ENCODE assay signal across 1 cellular context in the genomic region with DNA sequence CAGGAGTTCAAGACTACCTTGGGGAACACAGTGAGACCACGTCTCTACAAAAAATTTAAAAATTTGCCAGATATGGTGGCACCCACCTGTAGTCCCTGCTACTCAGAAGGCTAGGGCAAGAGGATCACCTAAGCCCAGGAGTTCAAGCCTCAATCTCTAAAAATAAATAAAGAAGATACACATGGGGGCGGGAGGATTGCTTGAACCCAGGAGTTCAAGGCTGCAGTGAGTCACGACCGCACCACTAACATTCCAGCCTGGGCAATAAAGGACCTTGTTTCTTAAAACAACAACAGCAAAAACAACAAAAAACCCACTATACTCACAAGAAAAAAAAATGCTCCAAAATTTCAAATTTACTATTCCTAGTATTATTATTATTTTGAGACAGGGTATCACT.
TF ChIP-seq lines count a peak whose summit lies in the region.

No MANE protein-coding gene starts in this region.

TF ChIP-seq in HepG2, 621 proteins besides CTCF, POLR2A, EP300 and RAD21 (continued from another document):
- no peak for TF ChIP-seq ZNF256 (CRISPR knock-in tag; conservative IDR thresholded peaks at IDR 0.05)
- TF ChIP-seq KLF12 (CRISPR knock-in tag; IDR thresholded peaks at IDR 0.05; ENCODE audit: borderline replicate concordance) = no peak
- no peak for TF ChIP-seq ZNF607 (CRISPR knock-in tag; IDR thresholded peaks at IDR 0.05; ENCODE audit: borderline replicate concordance)
- TF ChIP-seq RARA (CRISPR knock-in tag; IDR thresholded peaks at IDR 0.05) = peak; percentile 88
- TF ChIP-seq, protein P1, sequence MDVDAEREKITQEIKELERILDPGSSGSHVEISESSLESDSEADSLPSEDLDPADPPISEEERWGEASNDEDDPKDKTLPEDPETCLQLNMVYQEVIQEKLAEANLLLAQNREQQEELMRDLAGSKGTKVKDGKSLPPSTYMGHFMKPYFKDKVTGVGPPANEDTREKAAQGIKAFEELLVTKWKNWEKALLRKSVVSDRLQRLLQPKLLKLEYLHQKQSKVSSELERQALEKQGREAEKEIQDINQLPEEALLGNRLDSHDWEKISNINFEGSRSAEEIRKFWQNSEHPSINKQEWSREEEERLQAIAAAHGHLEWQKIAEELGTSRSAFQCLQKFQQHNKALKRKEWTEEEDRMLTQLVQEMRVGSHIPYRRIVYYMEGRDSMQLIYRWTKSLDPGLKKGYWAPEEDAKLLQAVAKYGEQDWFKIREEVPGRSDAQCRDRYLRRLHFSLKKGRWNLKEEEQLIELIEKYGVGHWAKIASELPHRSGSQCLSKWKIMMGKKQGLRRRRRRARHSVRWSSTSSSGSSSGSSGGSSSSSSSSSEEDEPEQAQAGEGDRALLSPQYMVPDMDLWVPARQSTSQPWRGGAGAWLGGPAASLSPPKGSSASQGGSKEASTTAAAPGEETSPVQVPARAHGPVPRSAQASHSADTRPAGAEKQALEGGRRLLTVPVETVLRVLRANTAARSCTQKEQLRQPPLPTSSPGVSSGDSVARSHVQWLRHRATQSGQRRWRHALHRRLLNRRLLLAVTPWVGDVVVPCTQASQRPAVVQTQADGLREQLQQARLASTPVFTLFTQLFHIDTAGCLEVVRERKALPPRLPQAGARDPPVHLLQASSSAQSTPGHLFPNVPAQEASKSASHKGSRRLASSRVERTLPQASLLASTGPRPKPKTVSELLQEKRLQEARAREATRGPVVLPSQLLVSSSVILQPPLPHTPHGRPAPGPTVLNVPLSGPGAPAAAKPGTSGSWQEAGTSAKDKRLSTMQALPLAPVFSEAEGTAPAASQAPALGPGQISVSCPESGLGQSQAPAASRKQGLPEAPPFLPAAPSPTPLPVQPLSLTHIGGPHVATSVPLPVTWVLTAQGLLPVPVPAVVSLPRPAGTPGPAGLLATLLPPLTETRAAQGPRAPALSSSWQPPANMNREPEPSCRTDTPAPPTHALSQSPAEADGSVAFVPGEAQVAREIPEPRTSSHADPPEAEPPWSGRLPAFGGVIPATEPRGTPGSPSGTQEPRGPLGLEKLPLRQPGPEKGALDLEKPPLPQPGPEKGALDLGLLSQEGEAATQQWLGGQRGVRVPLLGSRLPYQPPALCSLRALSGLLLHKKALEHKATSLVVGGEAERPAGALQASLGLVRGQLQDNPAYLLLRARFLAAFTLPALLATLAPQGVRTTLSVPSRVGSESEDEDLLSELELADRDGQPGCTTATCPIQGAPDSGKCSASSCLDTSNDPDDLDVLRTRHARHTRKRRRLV (CRISPR knock-in tag; IDR thresholded peaks at IDR 0.05) = no peak
- peak; percentile 57; the same call in 1 of the 2 replicates for TF ChIP-seq ZNF460 (CRISPR knock-in tag; IDR thresholded peaks at IDR 0.05; ENCODE audit: borderline replicate concordance)
- no peak for TF ChIP-seq ARID4A (CRISPR knock-in tag; IDR thresholded peaks at IDR 0.05; ENCODE audit: borderline replicate concordance)
- TF ChIP-seq TOPORS (CRISPR knock-in tag; IDR thresholded peaks at IDR 0.05) = no peak
- TF ChIP-seq NR2F6 (IDR thresholded peaks at IDR 0.05) = peak; percentile 73
- peak; percentile 78; the same call in 1 of the 2 replicates for TF ChIP-seq NR2F6 (CRISPR knock-in tag; IDR thresholded peaks at IDR 0.05)
- TF ChIP-seq, protein P2, sequence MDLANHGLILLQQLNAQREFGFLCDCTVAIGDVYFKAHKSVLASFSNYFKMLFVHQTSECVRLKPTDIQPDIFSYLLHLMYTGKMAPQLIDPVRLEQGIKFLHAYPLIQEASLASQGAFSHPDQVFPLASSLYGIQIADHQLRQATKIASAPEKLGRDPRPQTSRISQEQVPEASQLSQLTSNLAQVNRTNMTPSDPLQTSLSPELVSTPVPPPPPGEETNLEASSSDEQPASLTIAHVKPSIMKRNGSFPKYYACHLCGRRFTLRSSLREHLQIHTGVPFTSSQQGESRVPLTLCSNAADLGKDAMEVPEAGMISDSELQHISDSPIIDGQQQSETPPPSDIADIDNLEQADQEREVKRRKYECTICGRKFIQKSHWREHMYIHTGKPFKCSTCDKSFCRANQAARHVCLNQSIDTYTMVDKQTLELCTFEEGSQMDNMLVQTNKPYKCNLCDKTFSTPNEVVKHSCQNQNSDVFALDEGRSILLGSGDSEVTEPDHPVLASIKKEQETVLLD (CRISPR knock-in tag; IDR thresholded peaks at IDR 0.05; ENCODE audit: low read depth) = no peak
- TF ChIP-seq ZNF772 (CRISPR knock-in tag; IDR thresholded peaks at IDR 0.05) = no peak
- TF ChIP-seq, protein P3, sequence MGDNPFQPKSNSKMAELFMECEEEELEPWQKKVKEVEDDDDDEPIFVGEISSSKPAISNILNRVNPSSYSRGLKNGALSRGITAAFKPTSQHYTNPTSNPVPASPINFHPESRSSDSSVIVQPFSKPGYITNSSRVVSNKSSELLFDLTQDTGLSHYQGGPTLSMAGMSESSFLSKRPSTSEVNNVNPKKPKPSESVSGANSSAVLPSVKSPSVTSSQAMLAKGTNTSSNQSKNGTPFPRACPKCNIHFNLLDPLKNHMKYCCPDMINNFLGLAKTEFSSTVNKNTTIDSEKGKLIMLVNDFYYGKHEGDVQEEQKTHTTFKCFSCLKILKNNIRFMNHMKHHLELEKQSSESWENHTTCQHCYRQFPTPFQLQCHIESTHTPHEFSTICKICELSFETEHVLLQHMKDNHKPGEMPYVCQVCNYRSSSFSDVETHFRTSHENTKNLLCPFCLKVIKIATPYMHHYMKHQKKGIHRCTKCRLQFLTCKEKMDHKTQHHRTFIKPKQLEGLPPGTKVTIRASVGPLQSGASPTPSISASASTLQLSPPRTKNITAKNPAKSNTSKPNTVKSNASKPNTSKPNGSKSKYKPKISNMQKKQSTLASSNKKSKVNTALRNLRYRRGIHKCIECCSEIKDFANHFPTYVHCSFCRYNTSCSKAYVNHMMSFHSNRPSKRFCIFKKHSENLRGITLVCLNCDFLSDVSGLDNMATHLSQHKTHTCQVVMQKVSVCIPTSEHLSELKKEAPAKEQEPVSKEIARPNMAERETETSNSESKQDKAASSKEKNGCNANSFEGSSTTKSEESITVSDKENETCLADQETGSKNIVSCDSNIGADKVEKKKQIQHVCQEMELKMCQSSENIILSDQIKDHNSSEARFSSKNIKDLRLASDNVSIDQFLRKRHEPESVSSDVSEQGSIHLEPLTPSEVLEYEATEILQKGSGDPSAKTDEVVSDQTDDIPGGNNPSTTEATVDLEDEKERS (CRISPR knock-in tag; IDR thresholded peaks at IDR 0.05) = no peak
- TF ChIP-seq ZNF737 (CRISPR knock-in tag; IDR thresholded peaks at IDR 0.05; ENCODE audit: borderline replicate concordance) = no peak
- no peak for TF ChIP-seq ZNF230 (CRISPR knock-in tag; IDR thresholded peaks at IDR 0.05)
- peak; percentile 91 for TF ChIP-seq FOSL2 (CRISPR knock-in tag; IDR thresholded peaks at IDR 0.05)
- TF ChIP-seq ZNF501 (CRISPR knock-in tag; IDR thresholded peaks at IDR 0.05) = 0 out of 2 replicates have a peak, but pooled peaks have one; percentile 32
- no peak for TF ChIP-seq RFX5 (IDR thresholded peaks at IDR 0.05; ENCODE audit: low read depth, low read length)
- TF ChIP-seq HNF4G (IDR thresholded peaks at IDR 0.05; ENCODE audit: borderline replicate concordance, low read depth, low read length) = 0 out of 2 replicates have a peak, but pooled peaks have one; percentile 11
- TF ChIP-seq HNF4G (CRISPR knock-in tag; IDR thresholded peaks at IDR 0.05; ENCODE audit: borderline replicate concordance, low read depth) = no peak
- TF ChIP-seq, protein P4, sequence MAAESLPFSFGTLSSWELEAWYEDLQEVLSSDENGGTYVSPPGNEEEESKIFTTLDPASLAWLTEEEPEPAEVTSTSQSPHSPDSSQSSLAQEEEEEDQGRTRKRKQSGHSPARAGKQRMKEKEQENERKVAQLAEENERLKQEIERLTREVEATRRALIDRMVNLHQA (CRISPR knock-in tag; IDR thresholded peaks at IDR 0.05) = no peak
- TF ChIP-seq ZNF350 (CRISPR knock-in tag; IDR thresholded peaks at IDR 0.05; ENCODE audit: borderline replicate concordance, low read depth) = peak; percentile 41; the same call in 1 of the 2 replicates
- TF ChIP-seq FOXA3 (CRISPR knock-in tag; IDR thresholded peaks at IDR 0.05) = peak; percentile 66
- TF ChIP-seq ZNF207 (IDR thresholded peaks at IDR 0.05; ENCODE audit: borderline replicate concordance) = no peak
